25 cellular contexts compared by ENCODE assay signal in the genomic region with DNA sequence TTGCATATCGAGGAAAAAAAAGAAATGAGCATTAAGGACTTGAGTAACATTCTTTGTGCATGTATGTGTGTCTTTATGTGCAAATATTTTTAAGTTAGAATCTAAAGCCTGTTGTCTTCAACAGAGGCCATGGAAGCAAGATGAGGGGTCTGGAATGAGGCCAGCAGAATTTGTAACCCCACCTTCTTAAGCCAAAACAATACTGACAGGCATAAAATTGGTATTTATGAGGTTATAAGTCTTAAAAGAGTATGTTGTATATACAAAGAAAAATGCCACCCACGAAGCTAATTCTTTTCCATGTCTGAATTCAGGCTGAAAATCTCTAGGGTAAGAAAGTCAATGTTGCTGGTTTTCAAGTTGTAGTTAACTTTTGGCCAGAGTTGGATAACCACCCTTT.
DNase-seq lines count a peak whose midpoint lies in the region; ATAC-seq, FAIRE-seq and TF ChIP-seq lines count a peak whose summit lies in the region.
"Had no signal": no experiment of that assay in that cellular context is flagged by ENCODE, and none has a peak within 500 bp of the region (broad histone marks: within the 10 kb centered on the region; RNA-seq: fewer than 3 reads in every experiment).

No MANE protein-coding gene starts in this region.

- H2BK15ac ChIP-seq in H1 (ENCODE audit: low read length) = no peak overlapping the region

- no peaks in the 10 kb centered on the region for H3K79me1 ChIP-seq in H1 (ENCODE audit: low read depth, low read length)

- FAIRE-seq in H1 (lab: Jason Lieb, UNC) = peak; percentile 7
- FAIRE-seq: A549, D721Med, GM12878, H54 had no signal

- no peak for TF ChIP-seq RAD21 in H1 (IDR thresholded peaks at IDR 0.05 in 1 of 2, conservative IDR thresholded peaks at IDR 0.05 in 1 of 2; ENCODE audit: low read depth in 2 of 2, low read length in 2 of 2)

- H3K4me1 Mint-ChIP-seq in nephron = peaks cover 20% of the 10 kb centered on the region
- H3K4me1 Mint-ChIP-seq: CD14-positive monocyte; CD8-positive, alpha-beta memory T cell had no signal

- no peak overlapping the region for H2BK12ac ChIP-seq in H1 (ENCODE audit: low read depth, low read length)

- no peak overlapping the region for H3K23ac ChIP-seq in H1 (ENCODE audit: insufficient read length)

- no peaks in the 10 kb centered on the region for H3K36me3 Mint-ChIP-seq in nephron (ENCODE audit: low read depth)
- H3K36me3 Mint-ChIP-seq: CD14-positive monocyte; CD8-positive, alpha-beta memory T cell had no signal

- H3K9me3 ChIP-seq in H1 (ENCODE audit: insufficient read depth in 2 of 2, low read depth in 1 of 2, low read length in 1 of 2) (no peaks in the 10 kb centered on the region), PC-3 (ENCODE audit: low read length) (no peaks in the 10 kb centered on the region)
- H3K9me3 ChIP-seq: A549, BE2C, HAP-1 had no signal

- DNase-seq in H1 (ENCODE audit: low read depth in 1 of 2, low spot score in 2 of 2) (no peak), fibroblast of villous mesenchyme (ENCODE audit: low read depth) (peak; percentile 3), NCI-H226 (no peak), PC-3 (no peak)
- DNase-seq: 8988T; ACHN; AML-193; BE2C; CD4-positive, alpha-beta T cell; CD8-positive, alpha-beta memory T cell; DMS 273 treated with DMSO at 0.1 percent for 48 hours; DMS79; EL; GDM1; HFFc6 had no signal

- peak overlapping the region; percentile 20 to 59 (median 51) for H3K27ac Mint-ChIP-seq in nephron
- H3K27ac Mint-ChIP-seq: CD14-positive monocyte; CD4-positive, alpha-beta T cell; CD8-positive, alpha-beta memory T cell; GM23338; HFFc6 had no signal

- ATAC-seq in GM18909 (IDR thresholded peaks at IDR 0.05; ENCODE audit: poor library complexity, unreplicated experiment) (no peak), PC-3 (no peak)
- ATAC-seq: A549, GM12878, GM23338 had no signal

- TF ChIP-seq EP300 in H1 (IDR thresholded peaks at IDR 0.05; ENCODE audit: borderline replicate concordance in 1 of 2, low read depth in 2 of 2, low read length in 2 of 2) = no peak

- H3K36me3 ChIP-seq in H1 (ENCODE audit: control insufficient read depth in 2 of 4, insufficient read depth in 4 of 4, low read length in 3 of 4) = no peaks in the 10 kb centered on the region
- no peaks in the 10 kb centered on the region for H3K36me3 ChIP-seq in PC-3 (ENCODE audit: low read depth, low read length)
- H3K36me3 ChIP-seq: BE2C; BLaER1 treated with 17β-estradiol and CSF1 and Interleukin-3, amounts not matched to agents 10 nM and 100 nM; HAP-1 had no signal

- no peak overlapping the region for H2BK120ac ChIP-seq in H1 (replicated peaks; ENCODE audit: low read depth, low read length)

- BruUV-seq in PC-3 (replicated peaks; lab: Mats Ljungman, UMichigan) = no TSS peak

- no peak overlapping the region for H3K14ac ChIP-seq in H1 (ENCODE audit: insufficient read length)

- CTCF ChIA-PET in H1 (lab: Charles Lee; ENCODE audit: partially characterized antibody) (interaction anchor here (1.4 to 1.6 kb wide), 2 partner anchors 9 to 11 kb away, joined by 3 to 4 read pairs; no protein-coding TSS in a partner anchor), PC-3 (lab: Charles Lee) (no interaction called here)

- H3K27ac ChIP-seq in H1 (ENCODE audit: low read depth, low read length) = no peak overlapping the region
- no peak overlapping the region for H3K27ac ChIP-seq in PC-3 (ENCODE audit: low read length)
- H3K27ac ChIP-seq: A549; BLaER1 treated with 17β-estradiol and CSF1 and Interleukin-3, amounts not matched to agents 10 nM and 100 nM had no signal

- H3K27me3 Mint-ChIP-seq in nephron (ENCODE audit: low read depth) = peaks cover 4% of the 10 kb centered on the region
- H3K27me3 Mint-ChIP-seq: CD4-positive, alpha-beta T cell had no signal

- H3K56ac ChIP-seq in H1 (replicated peaks; ENCODE audit: insufficient read length, low read depth, low read length) = no peak overlapping the region

- H3K4me2 ChIP-seq in H1 (ENCODE audit: insufficient read depth in 1 of 2, low read depth in 2 of 2, low read length in 2 of 2) = no peak overlapping the region
- no peak overlapping the region for H3K4me2 ChIP-seq in PC-3 (ENCODE audit: low read length)
- H3K4me2 ChIP-seq: A549; BLaER1 treated with 17β-estradiol and CSF1 and Interleukin-3, amounts not matched to agents 10 nM and 100 nM; GM23338 had no signal

- no peak overlapping the region for H4K8ac ChIP-seq in H1 (ENCODE audit: extremely low read depth, insufficient read depth, low read length)

- H3K27me3 ChIP-seq in H1 (replicated peaks in 1 of 4; ENCODE audit: control insufficient read depth in 3 of 4, extremely low read depth in 1 of 4, insufficient read depth in 3 of 4, low read length in 3 of 4) (peaks cover under 1 to 10% (median 3%) of the 10 kb centered on the region in 4 experiments; a peak in 5 of 7 replicates), PC-3 (ENCODE audit: low read length) (0 out of 2 replicates have a peak, but pooled peaks cover 3% of the 10 kb centered on the region)
- H3K27me3 ChIP-seq: BE2C; BLaER1 treated with 17β-estradiol and CSF1 and Interleukin-3, amounts not matched to agents 10 nM and 100 nM had no signal

- H4K91ac ChIP-seq in H1 (replicated peaks; ENCODE audit: insufficient read length, low read length) = no peak overlapping the region

- peaks cover 5% of the 10 kb centered on the region for H3K9me3 Mint-ChIP-seq in nephron
- H3K9me3 Mint-ChIP-seq: GM23338 had no signal

- no peak overlapping the region for H3K4ac ChIP-seq in H1 (replicated peaks; ENCODE audit: insufficient read length, low read depth, low read length)

- no peaks in the 10 kb centered on the region for H3K23me2 ChIP-seq in H1 (ENCODE audit: low read depth, low read length)

- H3K4me3 Mint-ChIP-seq in nephron = no peak overlapping the region
- H3K4me3 Mint-ChIP-seq: CD14-positive monocyte; CD4-positive, alpha-beta T cell; CD8-positive, alpha-beta memory T cell; GM23338; HFFc6 had no signal

- H2AFZ ChIP-seq in H1 (ENCODE audit: low read length) = no peak overlapping the region
- H2AFZ ChIP-seq in PC-3 (ENCODE audit: low read length) = no peak overlapping the region
- H2AFZ ChIP-seq: GM23338 had no signal

- H3K9me2 ChIP-seq in PC-3 (replicated peaks; ENCODE audit: low read length) = no peaks in the 10 kb centered on the region

- TF ChIP-seq POLR2A in H1 (IDR thresholded peaks at IDR 0.05; ENCODE audit: control extremely low read depth in 1 of 2, low read depth in 2 of 2, low read length in 2 of 2) = no peak

- 70% methylated on average over 2 of the region's 2 CpGs; no CpG with 5 or more reads in 1 of the 2 experiments for WGBS in H1 (ENCODE audit: extremely low coverage in 1 of 2, insufficient coverage in 1 of 2, insufficient read length in 1 of 2, insufficient replicate concordance in 2 of 2, low coverage in 1 of 2, low lambda C conversion rate in 2 of 2, missing lambda C conversion rate in 1 of 2), 2 experiments

- no peak overlapping the region for H4K5ac ChIP-seq in H1 (ENCODE audit: insufficient read length, low read depth, low read length)

- H3K4me1 ChIP-seq in H1 (replicated peaks in 1 of 4; ENCODE audit: control insufficient read depth in 3 of 4, insufficient read depth in 4 of 4, low read length in 3 of 4) (no peaks in the 10 kb centered on the region; a peak in 1 of 7 replicates), PC-3 (ENCODE audit: insufficient read depth, low read length) (no peaks in the 10 kb centered on the region)
- H3K4me1 ChIP-seq: A549; BE2C; BLaER1 treated with 17β-estradiol and CSF1 and Interleukin-3, amounts not matched to agents 10 nM and 100 nM had no signal

- no peaks in the 10 kb centered on the region for H3F3A ChIP-seq in PC-3 (ENCODE audit: low read length, unreplicated experiment)

- intact Hi-C loops in PC-3 (cut with micrococcal nuclease) = no loop called here

- TF ChIP-seq CTCF in H1 (IDR thresholded peaks at IDR 0.05; ENCODE audit: control extremely low read depth in 1 of 3, insufficient read depth in 1 of 3, low read depth in 1 of 3, low read length in 3 of 3) (no peak), fibroblast of villous mesenchyme (IDR thresholded peaks at IDR 0.05; ENCODE audit: insufficient read depth, low read depth, low read length) (no peak), nephron (IDR thresholded peaks at IDR 0.05; ENCODE audit: unreplicated experiment in 3 of 3) (no peak), PC-3 (conservative IDR thresholded peaks at IDR 0.05; ENCODE audit: low read depth, low read length) (no peak)

- no peak overlapping the region for H3K18ac ChIP-seq in H1 (ENCODE audit: extremely low read depth, low read length)

- H2BK5ac ChIP-seq in H1 (ENCODE audit: low read depth, low read length) = no peak overlapping the region

- H3K4me3 ChIP-seq in H1 (ENCODE audit: extremely low read depth in 1 of 4, insufficient read depth in 2 of 4, low read depth in 3 of 4, low read length in 4 of 4) (no peak overlapping the region), fibroblast of villous mesenchyme (ENCODE audit: low read depth, low read length) (no peak overlapping the region), PC-3 (ENCODE audit: low read length) (no peak overlapping the region)
- H3K4me3 ChIP-seq: A549; BLaER1 treated with 17β-estradiol and CSF1 and Interleukin-3, amounts not matched to agents 10 nM and 100 nM; GM12878; GM23338; HAP-1 had no signal

- POLR2A ChIA-PET in H1 (lab: Charles Lee; ENCODE audit: partially characterized antibody) (no interaction called here), PC-3 (lab: Charles Lee; ENCODE audit: unreplicated experiment) (no interaction called here)

- H2BK20ac ChIP-seq in H1 (ENCODE audit: low read length) = no peak overlapping the region

- H4K20me1 ChIP-seq in H1 (replicated peaks in 1 of 2; ENCODE audit: control insufficient read depth in 1 of 2, insufficient read depth in 2 of 2, low read length in 2 of 2) = no peaks in the 10 kb centered on the region
- no peaks in the 10 kb centered on the region for H4K20me1 ChIP-seq in PC-3 (ENCODE audit: low read length)
- H4K20me1 ChIP-seq: BLaER1 treated with 17β-estradiol and CSF1 and Interleukin-3, amounts not matched to agents 10 nM and 100 nM had no signal

- H3K9ac ChIP-seq in H1 (replicated peaks in 1 of 4; ENCODE audit: extremely low read depth in 1 of 4, low read depth in 3 of 4, low read length in 3 of 4) (no peak overlapping the region), PC-3 (ENCODE audit: low read length) (no peak overlapping the region)
- H3K9ac ChIP-seq: BLaER1 treated with 17β-estradiol and CSF1 and Interleukin-3, amounts not matched to agents 10 nM and 100 nM had no signal

- H2AK5ac ChIP-seq in H1 (ENCODE audit: low read depth, low read length) = no peak overlapping the region

- H3K79me2 ChIP-seq in H1 (ENCODE audit: control insufficient read depth in 1 of 2, insufficient read depth in 2 of 2, low read length in 2 of 2) (no peaks in the 10 kb centered on the region), PC-3 (ENCODE audit: low read length) (no peaks in the 10 kb centered on the region)

TF ChIP-seq in H1, 55 proteins besides CTCF, POLR2A, EP300 and RAD21 (continues in another document):
- TF ChIP-seq TBP (IDR thresholded peaks at IDR 0.05; ENCODE audit: low read depth, low read length) (no peak), CHD1 (IDR thresholded peaks at IDR 0.05; ENCODE audit: low read depth, low read length) (no peak), TAF7 (optimal IDR thresholded peaks at IDR 0.05; ENCODE audit: borderline replicate concordance, low read depth, low read length) (no peak), POU5F1 (IDR thresholded peaks at IDR 0.05; ENCODE audit: low read depth, low read length) (no peak)
